In the genomic region with DNA sequence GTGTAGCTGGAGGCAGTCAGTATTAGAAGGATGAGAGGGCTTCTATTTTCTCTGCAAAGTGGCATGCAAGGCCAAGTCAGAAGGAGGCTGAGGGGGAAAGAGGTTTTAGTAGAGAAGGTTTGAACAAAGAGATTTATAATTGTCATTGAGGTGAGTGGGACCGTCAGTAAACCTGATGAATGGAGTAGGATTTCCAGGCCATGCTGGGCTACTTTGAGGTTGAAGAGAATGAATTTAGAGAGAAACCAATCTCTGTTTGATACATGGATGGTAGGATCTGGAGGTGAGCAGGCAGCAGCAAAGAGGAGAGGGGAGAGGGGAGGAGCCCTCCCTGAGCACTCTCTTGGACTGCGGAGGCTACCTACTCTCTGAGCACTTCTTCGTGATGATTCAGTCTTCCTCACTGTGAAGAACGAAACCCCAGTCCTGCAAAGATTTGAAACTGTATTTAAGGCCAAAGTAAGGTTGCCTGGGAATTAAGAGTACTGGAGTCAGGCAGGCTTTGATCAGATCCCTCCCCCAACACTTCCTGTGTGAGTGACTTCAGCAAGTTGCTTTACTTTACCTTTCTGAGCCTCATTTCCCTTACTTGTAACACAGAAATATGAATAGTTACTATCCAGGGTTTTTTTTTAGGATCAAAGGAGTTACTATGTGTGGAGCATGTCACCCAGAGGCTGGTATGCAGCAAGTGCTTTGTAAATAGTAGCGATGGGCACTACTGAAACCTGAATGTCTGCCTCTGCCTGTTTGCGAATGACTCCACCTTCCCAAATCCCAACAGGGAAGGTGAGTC, we compare ENCODE assay signal across 9 cellular contexts.
DNase-seq lines count a peak whose midpoint lies in the region; TF ChIP-seq lines count a peak whose summit lies in the region.
"Had no signal": no experiment of that assay in that cellular context is flagged by ENCODE, and none has a peak within 500 bp of the region (broad histone marks: within the 10 kb centered on the region; RNA-seq: fewer than 3 reads in every experiment).

No MANE protein-coding gene starts in this region.

- H3K36me3 Mint-ChIP-seq in osteocyte (ENCODE audit: unreplicated experiment), result peaks cover 33% of the 10 kb centered on the region

- H3K27me3 Mint-ChIP-seq in osteocyte (ENCODE audit: unreplicated experiment), result no peaks in the 10 kb centered on the region

- peak overlapping the region; percentile 48 for H3K27ac Mint-ChIP-seq in osteocyte (ENCODE audit: unreplicated experiment)

- DNase-seq in ELF-1 (ENCODE audit: low read depth, low spot score), result peak; percentile 49
- DNase-seq in NCI-H2196 treated with DMSO at 0.1 percent for 48 hours (lab: John Stamatoyannopoulos, UW; ENCODE audit: unreplicated experiment), result peak; percentile 45
- peak; percentile 77 for DNase-seq in choroid plexus epithelial cell (ENCODE audit: low read depth)
- no peak for DNase-seq in osteocyte (ENCODE audit: extremely low spot score, unreplicated experiment)
- no peak for DNase-seq in cerebellar cortex (ENCODE audit: low spot score)
- no peak for DNase-seq in hippocampal formation (lab: John Stamatoyannopoulos, UW)
- no peak for DNase-seq in effector CD4-positive, alpha-beta T cell
- DNase-seq in RKO (ENCODE audit: low spot score), result no peak
- DNase-seq: heart left ventricle had no signal

- TF ChIP-seq CTCF in choroid plexus epithelial cell (conservative IDR thresholded peaks at IDR 0.05; ENCODE audit: low read depth, low read length) (no peak), osteocyte (IDR thresholded peaks at IDR 0.05) (no peak)

- peaks cover 43% of the 10 kb centered on the region for H3K4me1 Mint-ChIP-seq in osteocyte (ENCODE audit: unreplicated experiment)

- H3K4me3 Mint-ChIP-seq in osteocyte (ENCODE audit: unreplicated experiment), result no peak overlapping the region

- no peaks in the 10 kb centered on the region for H3K9me3 Mint-ChIP-seq in osteocyte (ENCODE audit: unreplicated experiment)

- H3K4me3 ChIP-seq in choroid plexus epithelial cell (ENCODE audit: low read depth, low read length), result no peak overlapping the region
- H3K4me3 ChIP-seq: heart left ventricle had no signal

Comparison
In these comparisons a context has a peak if more than half of its experiments do, and no peak if none do; other contexts are left out.
1. DNase-seq: peak in ELF-1 (single experiment), NCI-H2196 treated with DMSO at 0.1 percent for 48 hours (single experiment) and choroid plexus epithelial cell (single experiment); none in osteocyte (single experiment), cerebellar cortex (single experiment), hippocampal formation (0 of 2), effector CD4-positive, alpha-beta T cell (single experiment) and RKO (single experiment).